ENCODE assay signal across 22 cellular contexts in the genomic region with DNA sequence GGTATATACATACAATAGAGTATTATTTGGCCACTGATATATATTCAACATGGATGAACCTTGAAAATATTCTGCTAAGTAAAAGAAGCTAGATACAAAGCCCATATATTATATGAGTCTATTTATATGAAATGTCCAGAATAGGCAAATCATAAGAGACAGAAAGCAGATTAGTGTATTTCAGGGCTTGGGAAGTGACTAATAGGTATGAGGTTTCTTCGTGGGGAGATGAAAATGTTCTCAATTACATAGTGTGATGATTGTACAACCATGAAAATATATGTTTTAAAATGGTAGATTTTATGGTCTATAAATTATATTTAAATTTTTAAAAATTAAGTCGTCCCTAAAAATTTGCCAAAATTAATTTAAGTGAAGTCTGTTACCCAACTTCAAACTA.
DNase-seq lines count a peak whose midpoint lies in the region; ATAC-seq and TF ChIP-seq lines count a peak whose summit lies in the region.
"Had no signal": no experiment of that assay in that cellular context is flagged by ENCODE, and none has a peak within 500 bp of the region (broad histone marks: within the 10 kb centered on the region; RNA-seq: fewer than 3 reads in every experiment).

No MANE protein-coding gene starts in this region.

- no peak overlapping the region for H3K4me3 ChIP-seq in SK-N-SH (ENCODE audit: low read depth in 2 of 2, low read length in 1 of 2)
- no peak overlapping the region for H3K4me3 ChIP-seq in choroid plexus epithelial cell (ENCODE audit: low read depth, low read length)
- H3K4me3 ChIP-seq: GM23338, HAP-1 had no signal

- H3K9me2 ChIP-seq in SK-N-SH = no peaks in the 10 kb centered on the region

- TF ChIP-seq EP300 in SK-N-SH (IDR thresholded peaks at IDR 0.05; ENCODE audit: borderline replicate concordance in 1 of 2, low read depth in 1 of 2, low read length in 1 of 2) = no peak

- no peaks in the 10 kb centered on the region for H4K20me1 ChIP-seq in SK-N-SH (ENCODE audit: insufficient read depth)

- H3K27ac ChIP-seq in SK-N-SH (ENCODE audit: low read depth in 2 of 2, low read length in 1 of 2) = no peak overlapping the region
- H3K27ac ChIP-seq: 22Rv1, KMS-11 had no signal

- H3K79me2 ChIP-seq in SK-N-SH (ENCODE audit: insufficient read depth) = no peaks in the 10 kb centered on the region

- 77% methylated on average over 2 of the region's 2 CpGs for WGBS in SK-N-SH (ENCODE audit: low lambda C conversion rate)

- H3K9ac ChIP-seq in SK-N-SH = no peak overlapping the region
- H3K9ac ChIP-seq: KMS-11 had no signal

- TF ChIP-seq CTCF in SK-N-SH (IDR thresholded peaks at IDR 0.05) (no peak), choroid plexus epithelial cell (conservative IDR thresholded peaks at IDR 0.05; ENCODE audit: low read depth, low read length) (no peak)

- CTCF ChIA-PET in SK-N-SH (lab: Yijun Ruan, JAX) = interaction anchor here (0.9 kb wide), 1 partner anchor 9 kb away, joined by 3 read pairs; no protein-coding TSS in a partner anchor

- ATAC-seq in SK-N-SH treated with all-trans-retinoic acid at 6 μM for 48 hours (no peak; the same call in 2 of the 3 replicates), HG02798 (IDR thresholded peaks at IDR 0.05; ENCODE audit: poor library complexity, unreplicated experiment) (no peak)
- ATAC-seq: GM23338 had no signal

- H3K4me1 ChIP-seq in SK-N-SH (ENCODE audit: control insufficient read depth in 1 of 2, insufficient read depth in 2 of 2, low read depth in 1 of 2, low read length in 1 of 2) = no peaks in the 10 kb centered on the region

- POLR2A ChIA-PET in SK-N-SH (lab: Yijun Ruan, JAX) = no interaction called here

- no peak for DNase-seq in SK-N-SH
- DNase-seq in amniotic epithelial cell (ENCODE audit: low read depth) = peak; percentile 19
- DNase-seq in choroid plexus epithelial cell (ENCODE audit: low read depth) = peak; percentile 25
- DNase-seq in non-pigmented ciliary epithelial cell (ENCODE audit: low read depth) = peak; percentile 8
- no peak for DNase-seq in NCI-H524 (lab: John Stamatoyannopoulos, UW)
- no peak for DNase-seq in cortex of kidney (lab: John Stamatoyannopoulos, UW)
- DNase-seq: Calu3, HFFc6, NCI-H1048, NCI-H1417, NCI-H1694, NCI-H2029 treated with DMSO at 0.1 percent for 48 hours, NCI-H446 treated with DMSO at 0.1 percent for 48 hours, NCI-H526 treated with DMSO at 0.1 percent for 48 hours, RPMI8226, SHP77 had no signal

- no peak overlapping the region for H3K4me2 ChIP-seq in SK-N-SH
- H3K4me2 ChIP-seq: GM23338, KMS-11 had no signal

- no peaks in the 10 kb centered on the region for H3F3A ChIP-seq in SK-N-SH (replicated peaks; ENCODE audit: insufficient read depth)

- no peaks in the 10 kb centered on the region for H3K36me3 ChIP-seq in SK-N-SH (replicated peaks in 1 of 2; ENCODE audit: control insufficient read depth in 1 of 2, insufficient read depth in 2 of 2, low read length in 1 of 2)
- H3K36me3 ChIP-seq: HAP-1 had no signal

- H3K9me3 ChIP-seq in SK-N-SH = no peaks in the 10 kb centered on the region

- no peak overlapping the region for H2AFZ ChIP-seq in SK-N-SH (ENCODE audit: low read depth)
- H2AFZ ChIP-seq: GM23338 had no signal

- no peak for TF ChIP-seq RAD21 in SK-N-SH (IDR thresholded peaks at IDR 0.05; ENCODE audit: low read length)

- no peaks in the 10 kb centered on the region for H3K27me3 ChIP-seq in SK-N-SH (ENCODE audit: insufficient read depth)

TF ChIP-seq in SK-N-SH, 30 proteins besides CTCF, POLR2A, EP300 and RAD21:
- TF ChIP-seq YY1 (IDR thresholded peaks at IDR 0.05; ENCODE audit: low read depth) (no peak), FOXM1 (IDR thresholded peaks at IDR 0.05; ENCODE audit: low read depth) (no peak), TCF12 (IDR thresholded peaks at IDR 0.05) (0 out of 2 replicates have a peak, but pooled peaks have one; percentile 24), RXRA (IDR thresholded peaks at IDR 0.05; ENCODE audit: borderline replicate concordance, low read depth) (no peak), MXI1 (IDR thresholded peaks at IDR 0.05; ENCODE audit: low read depth, low read length) (no peak), CHD2 (IDR thresholded peaks at IDR 0.05; ENCODE audit: low read length, partially characterized antibody) (no peak), POLR2AphosphoS5 (IDR thresholded peaks at IDR 0.05; ENCODE audit: low read depth, low read length) (no peak), TAF1 (IDR thresholded peaks at IDR 0.05; ENCODE audit: borderline replicate concordance, low read depth, low read length) (no peak)
- TF ChIP-seq, protein P1, sequence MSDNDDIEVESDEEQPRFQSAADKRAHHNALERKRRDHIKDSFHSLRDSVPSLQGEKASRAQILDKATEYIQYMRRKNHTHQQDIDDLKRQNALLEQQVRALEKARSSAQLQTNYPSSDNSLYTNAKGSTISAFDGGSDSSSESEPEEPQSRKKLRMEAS (IDR thresholded peaks at IDR 0.05; ENCODE audit: low read depth) = no peak
- TF ChIP-seq, protein P2, sequence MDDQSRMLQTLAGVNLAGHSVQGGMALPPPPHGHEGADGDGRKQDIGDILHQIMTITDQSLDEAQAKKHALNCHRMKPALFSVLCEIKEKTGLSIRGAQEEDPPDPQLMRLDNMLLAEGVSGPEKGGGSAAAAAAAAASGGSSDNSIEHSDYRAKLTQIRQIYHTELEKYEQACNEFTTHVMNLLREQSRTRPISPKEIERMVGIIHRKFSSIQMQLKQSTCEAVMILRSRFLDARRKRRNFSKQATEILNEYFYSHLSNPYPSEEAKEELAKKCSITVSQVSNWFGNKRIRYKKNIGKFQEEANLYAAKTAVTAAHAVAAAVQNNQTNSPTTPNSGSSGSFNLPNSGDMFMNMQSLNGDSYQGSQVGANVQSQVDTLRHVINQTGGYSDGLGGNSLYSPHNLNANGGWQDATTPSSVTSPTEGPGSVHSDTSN (IDR thresholded peaks at IDR 0.05) = peak; percentile 5; the same call in 1 of the 2 replicates
- TF ChIP-seq, protein P3, sequence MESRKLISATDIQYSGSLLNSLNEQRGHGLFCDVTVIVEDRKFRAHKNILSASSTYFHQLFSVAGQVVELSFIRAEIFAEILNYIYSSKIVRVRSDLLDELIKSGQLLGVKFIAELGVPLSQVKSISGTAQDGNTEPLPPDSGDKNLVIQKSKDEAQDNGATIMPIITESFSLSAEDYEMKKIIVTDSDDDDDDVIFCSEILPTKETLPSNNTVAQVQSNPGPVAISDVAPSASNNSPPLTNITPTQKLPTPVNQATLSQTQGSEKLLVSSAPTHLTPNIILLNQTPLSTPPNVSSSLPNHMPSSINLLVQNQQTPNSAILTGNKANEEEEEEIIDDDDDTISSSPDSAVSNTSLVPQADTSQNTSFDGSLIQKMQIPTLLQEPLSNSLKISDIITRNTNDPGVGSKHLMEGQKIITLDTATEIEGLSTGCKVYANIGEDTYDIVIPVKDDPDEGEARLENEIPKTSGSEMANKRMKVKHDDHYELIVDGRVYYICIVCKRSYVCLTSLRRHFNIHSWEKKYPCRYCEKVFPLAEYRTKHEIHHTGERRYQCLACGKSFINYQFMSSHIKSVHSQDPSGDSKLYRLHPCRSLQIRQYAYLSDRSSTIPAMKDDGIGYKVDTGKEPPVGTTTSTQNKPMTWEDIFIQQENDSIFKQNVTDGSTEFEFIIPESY (IDR thresholded peaks at IDR 0.05; ENCODE audit: borderline replicate concordance, low read depth) = no peak

TF ChIP-seq in SK-N-SH treated with all-trans-retinoic acid at 6 μM for 48 hours, 23 proteins besides CTCF, POLR2A, EP300 and RAD21:
- TF ChIP-seq OSR1 (CRISPR knock-in tag; IDR thresholded peaks at IDR 0.05) (no peak), TCF4 (CRISPR knock-in tag; IDR thresholded peaks at IDR 0.05; ENCODE audit: borderline replicate concordance) (no peak), CSDC2 (CRISPR knock-in tag; IDR thresholded peaks at IDR 0.05) (no peak)
- TF ChIP-seq, protein P4, sequence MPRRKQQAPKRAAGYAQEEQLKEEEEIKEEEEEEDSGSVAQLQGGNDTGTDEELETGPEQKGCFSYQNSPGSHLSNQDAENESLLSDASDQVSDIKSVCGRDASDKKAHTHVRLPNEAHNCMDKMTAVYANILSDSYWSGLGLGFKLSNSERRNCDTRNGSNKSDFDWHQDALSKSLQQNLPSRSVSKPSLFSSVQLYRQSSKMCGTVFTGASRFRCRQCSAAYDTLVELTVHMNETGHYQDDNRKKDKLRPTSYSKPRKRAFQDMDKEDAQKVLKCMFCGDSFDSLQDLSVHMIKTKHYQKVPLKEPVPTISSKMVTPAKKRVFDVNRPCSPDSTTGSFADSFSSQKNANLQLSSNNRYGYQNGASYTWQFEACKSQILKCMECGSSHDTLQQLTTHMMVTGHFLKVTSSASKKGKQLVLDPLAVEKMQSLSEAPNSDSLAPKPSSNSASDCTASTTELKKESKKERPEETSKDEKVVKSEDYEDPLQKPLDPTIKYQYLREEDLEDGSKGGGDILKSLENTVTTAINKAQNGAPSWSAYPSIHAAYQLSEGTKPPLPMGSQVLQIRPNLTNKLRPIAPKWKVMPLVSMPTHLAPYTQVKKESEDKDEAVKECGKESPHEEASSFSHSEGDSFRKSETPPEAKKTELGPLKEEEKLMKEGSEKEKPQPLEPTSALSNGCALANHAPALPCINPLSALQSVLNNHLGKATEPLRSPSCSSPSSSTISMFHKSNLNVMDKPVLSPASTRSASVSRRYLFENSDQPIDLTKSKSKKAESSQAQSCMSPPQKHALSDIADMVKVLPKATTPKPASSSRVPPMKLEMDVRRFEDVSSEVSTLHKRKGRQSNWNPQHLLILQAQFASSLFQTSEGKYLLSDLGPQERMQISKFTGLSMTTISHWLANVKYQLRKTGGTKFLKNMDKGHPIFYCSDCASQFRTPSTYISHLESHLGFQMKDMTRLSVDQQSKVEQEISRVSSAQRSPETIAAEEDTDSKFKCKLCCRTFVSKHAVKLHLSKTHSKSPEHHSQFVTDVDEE (CRISPR knock-in tag; IDR thresholded peaks at IDR 0.05) = no peak
- TF ChIP-seq, protein P5, sequence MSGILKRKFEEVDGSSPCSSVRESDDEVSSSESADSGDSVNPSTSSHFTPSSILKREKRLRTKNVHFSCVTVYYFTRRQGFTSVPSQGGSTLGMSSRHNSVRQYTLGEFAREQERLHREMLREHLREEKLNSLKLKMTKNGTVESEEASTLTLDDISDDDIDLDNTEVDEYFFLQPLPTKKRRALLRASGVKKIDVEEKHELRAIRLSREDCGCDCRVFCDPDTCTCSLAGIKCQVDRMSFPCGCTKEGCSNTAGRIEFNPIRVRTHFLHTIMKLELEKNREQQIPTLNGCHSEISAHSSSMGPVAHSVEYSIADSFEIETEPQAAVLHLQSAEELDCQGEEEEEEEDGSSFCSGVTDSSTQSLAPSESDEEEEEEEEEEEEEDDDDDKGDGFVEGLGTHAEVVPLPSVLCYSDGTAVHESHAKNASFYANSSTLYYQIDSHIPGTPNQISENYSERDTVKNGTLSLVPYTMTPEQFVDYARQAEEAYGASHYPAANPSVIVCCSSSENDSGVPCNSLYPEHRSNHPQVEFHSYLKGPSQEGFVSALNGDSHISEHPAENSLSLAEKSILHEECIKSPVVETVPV (CRISPR knock-in tag; IDR thresholded peaks at IDR 0.05) = no peak
TF ChIP-seq in SK-N-SH treated with all-trans-retinoic acid at 6 μM for 48 hours: peak in this region for 0.

Comparison
In these comparisons a context has a peak if more than half of its experiments do, and no peak if none do; other contexts are left out.
1. DNase-seq: peak in amniotic epithelial cell (single experiment), choroid plexus epithelial cell (single experiment) and non-pigmented ciliary epithelial cell (single experiment); none in SK-N-SH (single experiment), NCI-H524 (0 of 2) and cortex of kidney (single experiment).